ENCODE assay signal across 1 cellular context in genomic region chr12:89390802-89391673, GRCh38.
TF ChIP-seq lines count a peak whose summit lies in the region.

No MANE protein-coding gene starts in this region.

TF ChIP-seq in HepG2, 621 proteins besides CTCF, POLR2A, EP300 and RAD21 (continued from another document and continues in another):
- TF ChIP-seq ZNF775 (CRISPR knock-in tag; IDR thresholded peaks at IDR 0.05; ENCODE audit: borderline replicate concordance) = no peak
- TF ChIP-seq FOXP1 (IDR thresholded peaks at IDR 0.05) = peak; percentile 97
- peak; percentile 100 for TF ChIP-seq FOXP1 (CRISPR knock-in tag; IDR thresholded peaks at IDR 0.05)
- TF ChIP-seq, protein P1, sequence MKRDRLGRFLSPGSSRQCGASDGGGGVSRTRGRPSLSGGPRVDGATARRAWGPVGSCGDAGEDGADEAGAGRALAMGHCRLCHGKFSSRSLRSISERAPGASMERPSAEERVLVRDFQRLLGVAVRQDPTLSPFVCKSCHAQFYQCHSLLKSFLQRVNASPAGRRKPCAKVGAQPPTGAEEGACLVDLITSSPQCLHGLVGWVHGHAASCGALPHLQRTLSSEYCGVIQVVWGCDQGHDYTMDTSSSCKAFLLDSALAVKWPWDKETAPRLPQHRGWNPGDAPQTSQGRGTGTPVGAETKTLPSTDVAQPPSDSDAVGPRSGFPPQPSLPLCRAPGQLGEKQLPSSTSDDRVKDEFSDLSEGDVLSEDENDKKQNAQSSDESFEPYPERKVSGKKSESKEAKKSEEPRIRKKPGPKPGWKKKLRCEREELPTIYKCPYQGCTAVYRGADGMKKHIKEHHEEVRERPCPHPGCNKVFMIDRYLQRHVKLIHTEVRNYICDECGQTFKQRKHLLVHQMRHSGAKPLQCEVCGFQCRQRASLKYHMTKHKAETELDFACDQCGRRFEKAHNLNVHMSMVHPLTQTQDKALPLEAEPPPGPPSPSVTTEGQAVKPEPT (CRISPR knock-in tag; IDR thresholded peaks at IDR 0.05; ENCODE audit: low read depth) = no peak
- TF ChIP-seq ZNF580 (CRISPR knock-in tag; IDR thresholded peaks at IDR 0.05; ENCODE audit: borderline replicate concordance, low read depth) = no peak
- TF ChIP-seq JUN (CRISPR knock-in tag; IDR thresholded peaks at IDR 0.05) = peak; percentile 61; the same call in 1 of the 2 replicates
- TF ChIP-seq, protein P2, sequence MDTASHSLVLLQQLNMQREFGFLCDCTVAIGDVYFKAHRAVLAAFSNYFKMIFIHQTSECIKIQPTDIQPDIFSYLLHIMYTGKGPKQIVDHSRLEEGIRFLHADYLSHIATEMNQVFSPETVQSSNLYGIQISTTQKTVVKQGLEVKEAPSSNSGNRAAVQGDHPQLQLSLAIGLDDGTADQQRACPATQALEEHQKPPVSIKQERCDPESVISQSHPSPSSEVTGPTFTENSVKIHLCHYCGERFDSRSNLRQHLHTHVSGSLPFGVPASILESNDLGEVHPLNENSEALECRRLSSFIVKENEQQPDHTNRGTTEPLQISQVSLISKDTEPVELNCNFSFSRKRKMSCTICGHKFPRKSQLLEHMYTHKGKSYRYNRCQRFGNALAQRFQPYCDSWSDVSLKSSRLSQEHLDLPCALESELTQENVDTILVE (CRISPR knock-in tag; IDR thresholded peaks at IDR 0.05) = no peak; the same call in 1 of the 2 replicates
- TF ChIP-seq SRY (CRISPR knock-in tag; IDR thresholded peaks at IDR 0.05) = no peak
- no peak for TF ChIP-seq RAD51 (IDR thresholded peaks at IDR 0.05; ENCODE audit: borderline replicate concordance)
- TF ChIP-seq TFDP2 (CRISPR knock-in tag; IDR thresholded peaks at IDR 0.05) = no peak
- TF ChIP-seq ZNF234 (CRISPR knock-in tag; conservative IDR thresholded peaks at IDR 0.05) = no peak
- peak; percentile 74; the same call in 1 of the 2 replicates for TF ChIP-seq GATA4 (IDR thresholded peaks at IDR 0.05; ENCODE audit: borderline replicate concordance, low read depth)
- TF ChIP-seq ZNF20 (CRISPR knock-in tag; IDR thresholded peaks at IDR 0.05) = no peak
- TF ChIP-seq, protein P3, sequence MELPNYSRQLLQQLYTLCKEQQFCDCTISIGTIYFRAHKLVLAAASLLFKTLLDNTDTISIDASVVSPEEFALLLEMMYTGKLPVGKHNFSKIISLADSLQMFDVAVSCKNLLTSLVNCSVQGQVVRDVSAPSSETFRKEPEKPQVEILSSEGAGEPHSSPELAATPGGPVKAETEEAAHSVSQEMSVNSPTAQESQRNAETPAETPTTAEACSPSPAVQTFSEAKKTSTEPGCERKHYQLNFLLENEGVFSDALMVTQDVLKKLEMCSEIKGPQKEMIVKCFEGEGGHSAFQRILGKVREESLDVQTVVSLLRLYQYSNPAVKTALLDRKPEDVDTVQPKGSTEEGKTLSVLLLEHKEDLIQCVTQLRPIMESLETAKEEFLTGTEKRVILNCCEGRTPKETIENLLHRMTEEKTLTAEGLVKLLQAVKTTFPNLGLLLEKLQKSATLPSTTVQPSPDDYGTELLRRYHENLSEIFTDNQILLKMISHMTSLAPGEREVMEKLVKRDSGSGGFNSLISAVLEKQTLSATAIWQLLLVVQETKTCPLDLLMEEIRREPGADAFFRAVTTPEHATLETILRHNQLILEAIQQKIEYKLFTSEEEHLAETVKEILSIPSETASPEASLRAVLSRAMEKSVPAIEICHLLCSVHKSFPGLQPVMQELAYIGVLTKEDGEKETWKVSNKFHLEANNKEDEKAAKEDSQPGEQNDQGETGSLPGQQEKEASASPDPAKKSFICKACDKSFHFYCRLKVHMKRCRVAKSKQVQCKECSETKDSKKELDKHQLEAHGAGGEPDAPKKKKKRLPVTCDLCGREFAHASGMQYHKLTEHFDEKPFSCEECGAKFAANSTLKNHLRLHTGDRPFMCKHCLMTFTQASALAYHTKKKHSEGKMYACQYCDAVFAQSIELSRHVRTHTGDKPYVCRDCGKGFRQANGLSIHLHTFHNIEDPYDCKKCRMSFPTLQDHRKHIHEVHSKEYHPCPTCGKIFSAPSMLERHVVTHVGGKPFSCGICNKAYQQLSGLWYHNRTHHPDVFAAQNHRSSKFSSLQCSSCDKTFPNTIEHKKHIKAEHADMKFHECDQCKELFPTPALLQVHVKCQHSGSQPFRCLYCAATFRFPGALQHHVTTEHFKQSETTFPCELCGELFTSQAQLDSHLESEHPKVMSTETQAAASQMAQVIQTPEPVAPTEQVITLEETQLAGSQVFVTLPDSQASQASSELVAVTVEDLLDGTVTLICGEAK (IDR thresholded peaks at IDR 0.05) = no peak
- TF ChIP-seq, protein P3 (CRISPR knock-in tag; IDR thresholded peaks at IDR 0.05) = no peak; the same call in 1 of the 2 replicates
- TF ChIP-seq, protein P4, sequence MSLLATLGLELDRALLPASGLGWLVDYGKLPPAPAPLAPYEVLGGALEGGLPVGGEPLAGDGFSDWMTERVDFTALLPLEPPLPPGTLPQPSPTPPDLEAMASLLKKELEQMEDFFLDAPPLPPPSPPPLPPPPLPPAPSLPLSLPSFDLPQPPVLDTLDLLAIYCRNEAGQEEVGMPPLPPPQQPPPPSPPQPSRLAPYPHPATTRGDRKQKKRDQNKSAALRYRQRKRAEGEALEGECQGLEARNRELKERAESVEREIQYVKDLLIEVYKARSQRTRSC (CRISPR knock-in tag; IDR thresholded peaks at IDR 0.05; ENCODE audit: low read depth) = no peak
- TF ChIP-seq RFX1 (IDR thresholded peaks at IDR 0.05) = no peak
- 0 out of 2 replicates have a peak, but pooled peaks have one; percentile 38 for TF ChIP-seq ZSCAN20 (CRISPR knock-in tag; IDR thresholded peaks at IDR 0.05; ENCODE audit: borderline replicate concordance)
- no peak for TF ChIP-seq ZBTB26 (CRISPR knock-in tag; IDR thresholded peaks at IDR 0.05; ENCODE audit: borderline replicate concordance)
- TF ChIP-seq SMAD9 (CRISPR knock-in tag; IDR thresholded peaks at IDR 0.05) = no peak
- TF ChIP-seq TCF12 (IDR thresholded peaks at IDR 0.05) = no peak
- no peak for TF ChIP-seq TCF12 (CRISPR knock-in tag; IDR thresholded peaks at IDR 0.05)
- TF ChIP-seq HIVEP1 (CRISPR knock-in tag; IDR thresholded peaks at IDR 0.05) = no peak
- TF ChIP-seq ZNF740 (CRISPR knock-in tag; IDR thresholded peaks at IDR 0.05) = no peak
- TF ChIP-seq ZNF432 (CRISPR knock-in tag; IDR thresholded peaks at IDR 0.05; ENCODE audit: borderline replicate concordance) = no peak
- no peak for TF ChIP-seq ZNF382 (CRISPR knock-in tag; IDR thresholded peaks at IDR 0.05; ENCODE audit: borderline replicate concordance)
- TF ChIP-seq, protein P5, sequence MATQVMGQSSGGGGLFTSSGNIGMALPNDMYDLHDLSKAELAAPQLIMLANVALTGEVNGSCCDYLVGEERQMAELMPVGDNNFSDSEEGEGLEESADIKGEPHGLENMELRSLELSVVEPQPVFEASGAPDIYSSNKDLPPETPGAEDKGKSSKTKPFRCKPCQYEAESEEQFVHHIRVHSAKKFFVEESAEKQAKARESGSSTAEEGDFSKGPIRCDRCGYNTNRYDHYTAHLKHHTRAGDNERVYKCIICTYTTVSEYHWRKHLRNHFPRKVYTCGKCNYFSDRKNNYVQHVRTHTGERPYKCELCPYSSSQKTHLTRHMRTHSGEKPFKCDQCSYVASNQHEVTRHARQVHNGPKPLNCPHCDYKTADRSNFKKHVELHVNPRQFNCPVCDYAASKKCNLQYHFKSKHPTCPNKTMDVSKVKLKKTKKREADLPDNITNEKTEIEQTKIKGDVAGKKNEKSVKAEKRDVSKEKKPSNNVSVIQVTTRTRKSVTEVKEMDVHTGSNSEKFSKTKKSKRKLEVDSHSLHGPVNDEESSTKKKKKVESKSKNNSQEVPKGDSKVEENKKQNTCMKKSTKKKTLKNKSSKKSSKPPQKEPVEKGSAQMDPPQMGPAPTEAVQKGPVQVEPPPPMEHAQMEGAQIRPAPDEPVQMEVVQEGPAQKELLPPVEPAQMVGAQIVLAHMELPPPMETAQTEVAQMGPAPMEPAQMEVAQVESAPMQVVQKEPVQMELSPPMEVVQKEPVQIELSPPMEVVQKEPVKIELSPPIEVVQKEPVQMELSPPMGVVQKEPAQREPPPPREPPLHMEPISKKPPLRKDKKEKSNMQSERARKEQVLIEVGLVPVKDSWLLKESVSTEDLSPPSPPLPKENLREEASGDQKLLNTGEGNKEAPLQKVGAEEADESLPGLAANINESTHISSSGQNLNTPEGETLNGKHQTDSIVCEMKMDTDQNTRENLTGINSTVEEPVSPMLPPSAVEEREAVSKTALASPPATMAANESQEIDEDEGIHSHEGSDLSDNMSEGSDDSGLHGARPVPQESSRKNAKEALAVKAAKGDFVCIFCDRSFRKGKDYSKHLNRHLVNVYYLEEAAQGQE (IDR thresholded peaks at IDR 0.05; ENCODE audit: borderline replicate concordance in 1 of 2, low read depth in 1 of 2, low read length in 2 of 2) = peak in 1 of 2 experiments; percentile 64; a peak in 1 of 4 replicates
- TF ChIP-seq NFIC (IDR thresholded peaks at IDR 0.05; ENCODE audit: low read length) = peak; percentile 83; the same call in 1 of the 2 replicates
- TF ChIP-seq THYN1 (CRISPR knock-in tag; IDR thresholded peaks at IDR 0.05; ENCODE audit: borderline replicate concordance, low read depth) = no peak
- TF ChIP-seq, protein P6, sequence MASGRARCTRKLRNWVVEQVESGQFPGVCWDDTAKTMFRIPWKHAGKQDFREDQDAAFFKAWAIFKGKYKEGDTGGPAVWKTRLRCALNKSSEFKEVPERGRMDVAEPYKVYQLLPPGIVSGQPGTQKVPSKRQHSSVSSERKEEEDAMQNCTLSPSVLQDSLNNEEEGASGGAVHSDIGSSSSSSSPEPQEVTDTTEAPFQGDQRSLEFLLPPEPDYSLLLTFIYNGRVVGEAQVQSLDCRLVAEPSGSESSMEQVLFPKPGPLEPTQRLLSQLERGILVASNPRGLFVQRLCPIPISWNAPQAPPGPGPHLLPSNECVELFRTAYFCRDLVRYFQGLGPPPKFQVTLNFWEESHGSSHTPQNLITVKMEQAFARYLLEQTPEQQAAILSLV (CRISPR knock-in tag; IDR thresholded peaks at IDR 0.05; ENCODE audit: borderline replicate concordance) = no peak
- 0 out of 2 replicates have a peak, but pooled peaks have one; percentile 42 for TF ChIP-seq MAF1 (CRISPR knock-in tag; IDR thresholded peaks at IDR 0.05; ENCODE audit: borderline replicate concordance)
- TF ChIP-seq, protein P7, sequence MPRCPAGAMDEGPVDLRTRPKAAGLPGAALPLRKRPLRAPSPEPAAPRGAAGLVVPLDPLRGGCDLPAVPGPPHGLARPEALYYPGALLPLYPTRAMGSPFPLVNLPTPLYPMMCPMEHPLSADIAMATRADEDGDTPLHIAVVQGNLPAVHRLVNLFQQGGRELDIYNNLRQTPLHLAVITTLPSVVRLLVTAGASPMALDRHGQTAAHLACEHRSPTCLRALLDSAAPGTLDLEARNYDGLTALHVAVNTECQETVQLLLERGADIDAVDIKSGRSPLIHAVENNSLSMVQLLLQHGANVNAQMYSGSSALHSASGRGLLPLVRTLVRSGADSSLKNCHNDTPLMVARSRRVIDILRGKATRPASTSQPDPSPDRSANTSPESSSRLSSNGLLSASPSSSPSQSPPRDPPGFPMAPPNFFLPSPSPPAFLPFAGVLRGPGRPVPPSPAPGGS (CRISPR knock-in tag; IDR thresholded peaks at IDR 0.05) = no peak
- TF ChIP-seq EHMT2 (IDR thresholded peaks at IDR 0.05; ENCODE audit: borderline replicate concordance, low read depth, low read length) = no peak
- no peak for TF ChIP-seq ZBTB3 (CRISPR knock-in tag; IDR thresholded peaks at IDR 0.05; ENCODE audit: borderline replicate concordance, low read depth)
